7 cellular contexts compared by ENCODE assay signal in the genomic region with DNA sequence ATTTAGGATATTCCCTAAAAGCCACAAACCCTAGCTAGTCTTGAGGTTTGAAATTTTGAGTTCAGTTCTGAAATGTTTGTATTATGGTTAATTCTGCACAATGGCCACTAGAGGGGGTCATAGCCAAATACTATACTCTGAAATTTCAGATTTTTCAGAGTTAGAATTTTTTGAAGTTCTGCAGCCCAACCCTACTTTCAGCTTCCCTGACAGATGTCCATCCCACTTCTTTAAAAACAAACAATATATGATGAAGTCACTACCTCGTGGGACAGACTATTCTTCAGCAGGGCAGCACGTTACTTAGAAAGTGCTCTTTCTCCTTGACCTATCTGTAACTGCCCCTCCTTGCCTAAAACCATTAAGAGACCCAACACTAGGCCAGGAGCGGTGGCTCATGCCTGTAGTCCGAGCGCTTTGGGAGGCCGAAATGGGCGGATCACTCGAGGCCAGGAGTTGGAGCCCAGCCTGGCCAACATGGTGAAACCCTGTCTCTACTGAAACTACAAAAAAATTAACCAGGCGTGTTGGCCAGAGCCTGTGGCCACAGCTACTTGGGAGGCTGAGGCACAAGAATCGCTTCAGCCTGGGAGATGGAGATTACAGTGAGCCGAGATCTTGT. TPM values are rescaled to one million over a fixed set of nuclear protein-coding genes. Genes with fewer than 3 reads are reported as not detected.
DNase-seq lines count a peak whose midpoint lies in the region; FAIRE-seq and TF ChIP-seq lines count a peak whose summit lies in the region.

No MANE protein-coding gene starts in this region.

- H3K4me3 ChIP-seq in epithelial cell of esophagus (ENCODE audit: low read length) (no peak overlapping the region), MG63 (no peak overlapping the region)

- POLR2A ChIA-PET in RWPE1 (lab: Yijun Ruan, JAX; ENCODE audit: low non-redundant PET), result interaction anchor here (0.6 kb wide), 1 partner anchor 85 kb away, joined by 18 read pairs; no protein-coding TSS in a partner anchor

- peak overlapping the region; percentile 38 for H3K27ac Mint-ChIP-seq in nephron progenitor cell

- H3K27ac ChIP-seq in RWPE1, result no peak overlapping the region

- H3K9me3 ChIP-seq in MG63, result no peaks in the 10 kb centered on the region

- H3K4me3 Mint-ChIP-seq in nephron progenitor cell, result no peak overlapping the region

- no peaks in the 10 kb centered on the region for H3K36me3 Mint-ChIP-seq in nephron progenitor cell (ENCODE audit: low read depth)

- peaks cover 15% of the 10 kb centered on the region for H3K27me3 Mint-ChIP-seq in nephron progenitor cell (ENCODE audit: low read depth, poor library complexity)

- peak; percentile 81 for TF ChIP-seq CTCF in RWPE1 (conservative IDR thresholded peaks at IDR 0.05; ENCODE audit: low read depth)
- TF ChIP-seq CTCF in epithelial cell of esophagus (IDR thresholded peaks at IDR 0.05; ENCODE audit: insufficient read depth, low read depth, low read length, missing control alignments), result peak; percentile 65
- TF ChIP-seq CTCF in nephron progenitor cell (IDR thresholded peaks at IDR 0.05), result peak; percentile 74

- H3K27me3 ChIP-seq in MG63, result no peaks in the 10 kb centered on the region

- DNase-seq in GF-D8 (lab: John Stamatoyannopoulos, UW) (peak; percentile 19), HTR-8/SVneo (ENCODE audit: insufficient read length, low spot score) (peak; percentile 51), RWPE1 (ENCODE audit: low spot score) (peak; percentile 46), epithelial cell of esophagus (ENCODE audit: low read depth) (peak; percentile 46), nephron progenitor cell (no peak), MG63 (no peak), NCI-H1092 (lab: John Stamatoyannopoulos, UW) (no peak)

- CTCF ChIA-PET in RWPE1 (lab: Yijun Ruan, JAX), result interaction anchor here (0.6 to 1.4 kb wide), 10 partner anchors 13 to 292 kb away, joined by 3 to 8 read pairs (median 3); a partner anchor contains a TSS

- no peaks in the 10 kb centered on the region for H3K36me3 ChIP-seq in MG63

- H3K4me1 Mint-ChIP-seq in nephron progenitor cell, result no peaks in the 10 kb centered on the region

- FAIRE-seq in HTR-8/SVneo (lab: Jason Lieb, UNC), result no peak

- no peaks in the 10 kb centered on the region for H3K9me3 Mint-ChIP-seq in nephron progenitor cell

RNA-seq across cellular contexts. Expression of a gene that starts 48.2 kb away (rescaled TPM):
- 4.2 and 6.5 TPM in 2 replicates for total RNA-seq in MG63 (2014; rRNA removed; shearing (Covaris generic); ENCODE audit: low replicate concordance)

Comparison
In these comparisons a context has a peak if more than half of its experiments do, and no peak if none do; other contexts are left out.
1. DNase-seq: peak in GF-D8 (single experiment), HTR-8/SVneo (single experiment), RWPE1 (single experiment) and epithelial cell of esophagus (single experiment); none in nephron progenitor cell (single experiment), MG63 (single experiment) and NCI-H1092 (single experiment).
2. Peak in every context shown above with its lines, with median percentiles within 50 percentile points of each other: CTCF ChIP-seq.